In the genomic region with DNA sequence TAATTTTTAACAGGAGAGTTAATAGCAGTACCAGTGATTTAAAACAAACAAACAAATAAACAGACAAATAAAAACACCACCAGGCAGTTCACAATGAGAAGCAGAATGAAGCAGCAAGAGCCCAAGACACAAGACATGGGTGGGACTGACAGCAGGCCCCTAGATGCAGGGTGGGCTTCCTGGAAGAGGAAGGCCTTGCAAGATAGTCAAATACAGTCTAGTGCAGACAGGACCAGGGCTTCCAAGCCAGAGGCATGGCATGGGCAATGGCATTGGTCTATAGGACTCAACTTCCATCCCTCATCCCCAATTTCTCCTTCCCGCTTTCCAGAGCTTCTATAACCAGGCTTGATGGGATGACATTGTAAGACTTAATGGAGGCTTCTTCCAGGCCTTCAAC, we compare ENCODE assay signal across 10 cellular contexts.
"Had no signal": no experiment of that assay in that cellular context is flagged by ENCODE, and none has a peak within 500 bp of the region (broad histone marks: within the 10 kb centered on the region; RNA-seq: fewer than 3 reads in every experiment).

No MANE protein-coding gene starts in this region.

- H3K4me3 ChIP-seq: GM23338 had no signal

- DNase-seq: H9, HCEC 1CT, HFFc6, IMR-90, KBM-7 had no signal

- H2AFZ ChIP-seq: GM23338 had no signal

- FAIRE-seq: H1, H54, HTR-8/SVneo had no signal

- H3K27ac ChIP-seq: KMS-11 had no signal

- H3K4me2 ChIP-seq: GM23338, KMS-11 had no signal

- ATAC-seq: GM23338 had no signal

- H3K9ac ChIP-seq: KMS-11 had no signal
